ENCODE assay signal across 9 cellular contexts in the genomic region with DNA sequence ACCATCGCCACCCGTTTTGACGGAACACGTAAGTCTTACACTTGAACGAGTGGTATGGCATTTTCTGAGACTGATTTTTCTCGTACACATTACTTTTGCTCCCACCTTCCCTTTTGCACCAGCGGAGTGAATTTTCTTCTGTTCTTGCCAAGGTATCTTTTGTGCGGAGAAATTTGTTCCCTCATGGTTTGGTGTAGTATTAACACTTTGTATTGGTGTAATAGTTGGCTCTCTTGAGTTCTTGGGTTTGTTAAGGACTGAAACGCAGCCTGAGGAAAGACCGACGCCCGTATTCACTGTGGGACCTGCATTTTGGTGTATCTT. TPM values are rescaled to one million over a fixed set of nuclear protein-coding genes. Genes with fewer than 3 reads are reported as not detected.
A peak's percentile ranks its signal among the peaks of the same experiment; 100 is the strongest.
DNase-seq lines count a peak whose midpoint lies in the region; ATAC-seq and TF ChIP-seq lines count a peak whose summit lies in the region.
"Had no signal": no experiment of that assay in that cellular context is flagged by ENCODE, and none has a peak within 500 bp of the region (broad histone marks: within the 10 kb centered on the region; RNA-seq: fewer than 3 reads in every experiment).

No MANE protein-coding gene starts in this region.

- H3K4ac ChIP-seq in trophoblast cell (ENCODE audit: low read depth, low read length), result no peak overlapping the region

- no CpG with 5 or more reads among the region's 12 CpGs for WGBS in trophoblast cell (ENCODE audit: extremely low coverage, insufficient coverage, insufficient read length)

- peaks cover 14% of the 10 kb centered on the region for H3K27me3 Mint-ChIP-seq in endothelial cell (ENCODE audit: unreplicated experiment)

- H3K4me1 ChIP-seq in DOHH2 (ENCODE audit: control insufficient read depth, low read length) (peaks cover 24% of the 10 kb centered on the region), Peyer's patch (peaks cover 0 to 14% (median 7%) of the 10 kb centered on the region in 4 donors), trophoblast cell (ENCODE audit: control insufficient read depth in 1 of 2, insufficient read depth in 2 of 2, low read length in 2 of 2) (peaks cover 3 to 4% of the 10 kb centered on the region in 2 experiments)

- H3K27me3 ChIP-seq in DOHH2 (ENCODE audit: control insufficient read depth, low read length) (peaks cover 30% of the 10 kb centered on the region), Peyer's patch (no peaks in the 10 kb centered on the region), trophoblast cell (ENCODE audit: insufficient read depth, low read length) (peaks cover 5% of the 10 kb centered on the region)

- no peak overlapping the region for H2AFZ ChIP-seq in trophoblast cell (ENCODE audit: insufficient read depth, low read length, poor library complexity)

- H3K14ac ChIP-seq in trophoblast cell (ENCODE audit: low read length), result no peak overlapping the region

- TF ChIP-seq POLR2A in Peyer's patch (IDR thresholded peaks at IDR 0.05), result no peak

- no peak overlapping the region for H4K8ac ChIP-seq in trophoblast cell (ENCODE audit: low read depth, low read length)

- peak overlapping the region; percentile 84 for H3K27ac Mint-ChIP-seq in endothelial cell (ENCODE audit: unreplicated experiment)

- DNase-seq in Peyer's patch (no peak), endothelial cell (ENCODE audit: low spot score) (no peak), trophoblast cell (no peak), nucleus accumbens (lab: John Stamatoyannopoulos, UW) (no peak), SIG-M5 treated with dmso at 0.1 percent for 504 hours (lab: John Stamatoyannopoulos, UW; ENCODE audit: unreplicated experiment) (no peak)

- TF ChIP-seq CTCF in DOHH2 (IDR thresholded peaks at IDR 0.05; ENCODE audit: low read depth, low read length, poor library complexity, severe bottlenecking) (no peak), Peyer's patch (IDR thresholded peaks at IDR 0.05) (no peak), endothelial cell (IDR thresholded peaks at IDR 0.05; ENCODE audit: unreplicated experiment) (no peak)

- H3K9me2 ChIP-seq in DOHH2 (replicated peaks; ENCODE audit: control insufficient read depth, low read length), result no peaks in the 10 kb centered on the region

- peaks cover 7% of the 10 kb centered on the region for H3K36me3 Mint-ChIP-seq in endothelial cell (ENCODE audit: low read depth, unreplicated experiment)

- peak overlapping the region; percentile 89 for H3K4me3 ChIP-seq in DOHH2 (ENCODE audit: low read length)
- peak overlapping the region; percentile 52 to 69 (median 62) for H3K4me3 ChIP-seq in Peyer's patch
- peak overlapping the region; percentile 32 for H3K4me3 ChIP-seq in trophoblast cell (ENCODE audit: low read depth, low read length)

- no peak overlapping the region for H2AK5ac ChIP-seq in trophoblast cell (ENCODE audit: low read length)

- ATAC-seq in GM21390 (IDR thresholded peaks at IDR 0.05; ENCODE audit: unreplicated experiment) (no peak), HG03097 (IDR thresholded peaks at IDR 0.05; ENCODE audit: low FRiP score, unreplicated experiment) (no peak)

- no peak overlapping the region for H3K18ac ChIP-seq in trophoblast cell (ENCODE audit: low read length)

- H4K20me1 ChIP-seq in DOHH2 (ENCODE audit: control insufficient read depth, insufficient read depth, low read depth, low read length), result peaks cover 3% of the 10 kb centered on the region; the same call in 1 of the 2 replicates

- no peaks in the 10 kb centered on the region for H3K9me3 ChIP-seq in DOHH2 (ENCODE audit: control insufficient read depth, insufficient read depth, low read length)
- H3K9me3 ChIP-seq in Peyer's patch, result no peaks in the 10 kb centered on the region
- H3K9me3 ChIP-seq in trophoblast cell (ENCODE audit: insufficient read depth, low read depth, low read length), result no peaks in the 10 kb centered on the region

- H3K4me2 ChIP-seq in DOHH2 (ENCODE audit: low read length), result peak overlapping the region; percentile 97
- H3K4me2 ChIP-seq in trophoblast cell (ENCODE audit: low read length), result peak overlapping the region; percentile 95

- H3K9me3 Mint-ChIP-seq in endothelial cell (ENCODE audit: unreplicated experiment), result no peaks in the 10 kb centered on the region

- peak overlapping the region; percentile 98 for H3K4me3 Mint-ChIP-seq in endothelial cell (ENCODE audit: unreplicated experiment)

- no peak overlapping the region for H2BK120ac ChIP-seq in trophoblast cell (ENCODE audit: insufficient read depth, low read length, poor library complexity)

- H3K36me3 ChIP-seq in DOHH2 (ENCODE audit: control insufficient read depth, low read length), result no peaks in the 10 kb centered on the region
- no peaks in the 10 kb centered on the region for H3K36me3 ChIP-seq in Peyer's patch
- no peaks in the 10 kb centered on the region for H3K36me3 ChIP-seq in trophoblast cell (ENCODE audit: control insufficient read depth in 1 of 2, insufficient read depth in 2 of 2, low read length in 2 of 2)

- no peak overlapping the region for H3K27ac ChIP-seq in DOHH2 (ENCODE audit: low read depth, low read length)
- no peak overlapping the region for H3K27ac ChIP-seq in Peyer's patch
- no peak overlapping the region for H3K27ac ChIP-seq in trophoblast cell (ENCODE audit: low read depth, low read length)
- H3K27ac ChIP-seq: RWPE1 had no signal

- peaks cover 3% of the 10 kb centered on the region for H3K79me1 ChIP-seq in trophoblast cell (ENCODE audit: low read length)

- H4K12ac ChIP-seq in trophoblast cell (ENCODE audit: low read depth, low read length), result no peak overlapping the region

- H3K79me2 ChIP-seq in DOHH2 (ENCODE audit: control insufficient read depth, low read length) (no peaks in the 10 kb centered on the region), trophoblast cell (ENCODE audit: control insufficient read depth, insufficient read depth, low read length, poor library complexity) (no peaks in the 10 kb centered on the region)

- no peak overlapping the region for H2BK5ac ChIP-seq in trophoblast cell (ENCODE audit: low read depth, low read length, poor library complexity)

- peaks cover 10% of the 10 kb centered on the region; the same call in 1 of the 2 replicates for H3F3A ChIP-seq in DOHH2 (ENCODE audit: control insufficient read depth, insufficient read depth)

- H4K91ac ChIP-seq in trophoblast cell (ENCODE audit: low read depth, low read length), result no peak overlapping the region

- H3K23ac ChIP-seq in trophoblast cell (ENCODE audit: low read length), result no peak overlapping the region

- peaks cover 14% of the 10 kb centered on the region for H3K4me1 Mint-ChIP-seq in endothelial cell (ENCODE audit: unreplicated experiment)

- no peak overlapping the region for H3K9ac ChIP-seq in trophoblast cell (ENCODE audit: low read length)

- H2BK12ac ChIP-seq in trophoblast cell (ENCODE audit: low read length), result no peak overlapping the region

RNA-seq across cellular contexts. Expression of gene KCNH8, which starts 0.4 kb away (rescaled TPM):
- total RNA-seq in Peyer's patch (1 to 10 TPM in 3 of 4 donors, under 1 TPM in 1; 0.18 to 4.1 (median 1.7) TPM), endothelial cell (ENCODE audit: unreplicated experiment) (1.3 TPM)
- polyA plus RNA-seq in trophoblast cell (2013), result 0.58 and 0.67 TPM in 2 replicates

Comparison
In these comparisons a context has a peak if more than half of its experiments do, and no peak if none do; other contexts are left out.
1. H3K4me3 ChIP-seq: peak in every context shown above with its lines; median percentile 89 in DOHH2; 62 in Peyer's patch; 32 in trophoblast cell.